Comparison of ENCODE assay signal across 17 cellular contexts in genomic region chr11:117673561-117673960, GRCh38.
"Had no signal": no experiment of that assay in that cellular context is flagged by ENCODE, and none has a peak within 500 bp of the region (broad histone marks: within the 10 kb centered on the region; RNA-seq: fewer than 3 reads in every experiment).

No MANE protein-coding gene starts in this region.

- DNase-seq: activated CD8-positive, alpha-beta T cell treated with anti-CD3 and anti-CD28 coated beads for 36 hours; activated gamma-delta T cell; activated naive CD8-positive, alpha-beta T cell treated with anti-CD3 and anti-CD28 coated beads for 36 hours; activated T-cell treated with anti-CD3 and anti-CD28 coated beads, Interleukin-2, amount 50 U/mL, for 48 hours; aorta; dermis blood vessel endothelial cell; endodermal cell; gastrocnemius medialis; left lung; naive thymus-derived CD8-positive, alpha-beta T cell; right lobe of liver; SJCRH30; SW 1271 had no signal

- H3K36me3 ChIP-seq: breast epithelium, gastrocnemius medialis, left lung, prostate gland, right lobe of liver, SJCRH30 had no signal

- H3K4me3 ChIP-seq: breast epithelium, gastrocnemius medialis, left lung, prostate gland, right lobe of liver, SJCRH30 had no signal

- H3K27me3 Mint-ChIP-seq: activated CD8-positive, alpha-beta T cell treated with anti-CD3 and anti-CD28 coated beads for 36 hours; activated naive CD8-positive, alpha-beta T cell treated with anti-CD3 and anti-CD28 coated beads for 36 hours; stimulated activated naive CD8-positive, alpha-beta T cell treated with anti-CD3 and anti-CD28 coated beads, Interleukin-15, Interleukin-2, amounts not matched to agents 100 ng/mL and 50 ng/mL, for 24 hours had no signal

- H3K27ac ChIP-seq: breast epithelium, gastrocnemius medialis, left lung, prostate gland, right lobe of liver, SJCRH30 had no signal

- ATAC-seq: activated CD8-positive, alpha-beta T cell treated with anti-CD3 and anti-CD28 coated beads for 36 hours; gastrocnemius medialis; left lung; naive thymus-derived CD8-positive, alpha-beta T cell; right lobe of liver had no signal

- H3K36me3 Mint-ChIP-seq: activated naive CD8-positive, alpha-beta T cell treated with anti-CD3 and anti-CD28 coated beads for 36 hours; memory B cell; naive thymus-derived CD8-positive, alpha-beta T cell had no signal

- H3K4me3 Mint-ChIP-seq: activated CD8-positive, alpha-beta T cell treated with anti-CD3 and anti-CD28 coated beads for 36 hours; activated naive CD8-positive, alpha-beta T cell treated with anti-CD3 and anti-CD28 coated beads for 36 hours; endodermal cell; memory B cell; naive thymus-derived CD8-positive, alpha-beta T cell; stimulated activated naive CD8-positive, alpha-beta T cell treated with anti-CD3 and anti-CD28 coated beads, Interleukin-15, Interleukin-2, amounts not matched to agents 100 ng/mL and 50 ng/mL, for 24 hours had no signal

- H3K27ac Mint-ChIP-seq: activated CD8-positive, alpha-beta T cell treated with anti-CD3 and anti-CD28 coated beads for 36 hours; activated naive CD8-positive, alpha-beta T cell treated with anti-CD3 and anti-CD28 coated beads for 36 hours; endodermal cell; memory B cell; naive thymus-derived CD8-positive, alpha-beta T cell; stimulated activated naive CD8-positive, alpha-beta T cell treated with anti-CD3 and anti-CD28 coated beads, Interleukin-15, Interleukin-2, amounts not matched to agents 100 ng/mL and 50 ng/mL, for 24 hours had no signal

- H3K4me1 Mint-ChIP-seq: memory B cell had no signal

- H3K27me3 ChIP-seq: breast epithelium, gastrocnemius medialis, left lung, right lobe of liver had no signal

- H3K9me3 ChIP-seq: breast epithelium, gastrocnemius medialis, left lung, prostate gland, right lobe of liver, SJCRH30 had no signal

- H3K9me3 Mint-ChIP-seq: activated CD8-positive, alpha-beta T cell treated with anti-CD3 and anti-CD28 coated beads for 36 hours; activated naive CD8-positive, alpha-beta T cell treated with anti-CD3 and anti-CD28 coated beads for 36 hours; endodermal cell; naive thymus-derived CD8-positive, alpha-beta T cell; stimulated activated naive CD8-positive, alpha-beta T cell treated with anti-CD3 and anti-CD28 coated beads, Interleukin-15, Interleukin-2, amounts not matched to agents 100 ng/mL and 50 ng/mL, for 24 hours had no signal
